Comparison of ENCODE assay signal across 13 cellular contexts in genomic region chr15:25783134-25783533, GRCh38.
DNase-seq lines count a peak whose midpoint lies in the region; ATAC-seq and TF ChIP-seq lines count a peak whose summit lies in the region.
"Had no signal": no experiment of that assay in that cellular context is flagged by ENCODE, and none has a peak within 500 bp of the region (broad histone marks: within the 10 kb centered on the region; RNA-seq: fewer than 3 reads in every experiment).

No MANE protein-coding gene starts in this region.

- H3K4me2 ChIP-seq in neuronal stem cell (ENCODE audit: insufficient read depth, low read length, poor library complexity, severe bottlenecking): no peak overlapping the region

- DNase-seq in CD4-positive, alpha-beta T cell: no peak
- DNase-seq in HFFc6 (no peak), chondrocyte (ENCODE audit: low spot score) (no peak), neuronal stem cell (ENCODE audit: low spot score) (no peak), NCI-H1105 (lab: John Stamatoyannopoulos, UW) (no peak)
- DNase-seq: NCI-H1694, NCI-H345, NCI-H69 had no signal

- no peak overlapping the region for H3K18ac ChIP-seq in neuronal stem cell (ENCODE audit: low read length)

- ATAC-seq in CD4-positive, alpha-beta T cell (ENCODE audit: poor library complexity): no peak
- ATAC-seq in HG03039 (IDR thresholded peaks at IDR 0.05; ENCODE audit: unreplicated experiment) (no peak), HG02981 (IDR thresholded peaks at IDR 0.05; ENCODE audit: unreplicated experiment) (no peak)

- H3K27me3 Mint-ChIP-seq in CD4-positive, alpha-beta T cell: no peaks in the 10 kb centered on the region
- H3K27me3 Mint-ChIP-seq in HFFc6 (ENCODE audit: insufficient read depth) (no peaks in the 10 kb centered on the region), chondrocyte (ENCODE audit: low read depth) (no peaks in the 10 kb centered on the region)
- H3K27me3 Mint-ChIP-seq: CD8-positive, alpha-beta memory T cell had no signal

- H3K27ac ChIP-seq in CD4-positive, alpha-beta T cell (ENCODE audit: low read depth, low read length): no peak overlapping the region
- H3K27ac ChIP-seq in neuronal stem cell (replicated peaks; ENCODE audit: low read length): no peak overlapping the region
- H3K27ac ChIP-seq: RWPE1, SJCRH30 had no signal

- intact Hi-C loops in CD4-positive, alpha-beta T cell (cut with DNase I, micrococcal nuclease): loop anchor here (2.0 to 10.0 kb wide), 3 partner anchors 78 to 152 kb away; partner anchors contain the start of gene ATP10A (in 1 of the 2)

- no peaks in the 10 kb centered on the region for H3K79me1 ChIP-seq in neuronal stem cell (ENCODE audit: low read depth, low read length)

- no peak overlapping the region for H2BK5ac ChIP-seq in neuronal stem cell (ENCODE audit: low read length)

- no peak overlapping the region for H3K4me3 ChIP-seq in neuronal stem cell (ENCODE audit: low read length in 2 of 2)
- H3K4me3 ChIP-seq: SJCRH30 had no signal

- no peak overlapping the region for H3K4ac ChIP-seq in neuronal stem cell (ENCODE audit: low read length)

- POLR2A ChIA-PET in CD4-positive, alpha-beta T cell (lab: Charles Lee): interaction anchor here (0.6 to 1.8 kb wide), 4 partner anchors 13 to 150 kb away, joined by 3 to 22 read pairs (median 4); partner anchors contain the start of gene ATP10A

- H2BK15ac ChIP-seq in neuronal stem cell (ENCODE audit: low read length): no peak overlapping the region

- H3K36me3 Mint-ChIP-seq in CD4-positive, alpha-beta T cell (ENCODE audit: low read depth): peaks cover 22% of the 10 kb centered on the region
- H3K36me3 Mint-ChIP-seq in HFFc6 (ENCODE audit: low read depth): peaks cover 16% of the 10 kb centered on the region
- peaks cover 22% of the 10 kb centered on the region for H3K36me3 Mint-ChIP-seq in chondrocyte (ENCODE audit: low read depth)

- peak overlapping the region; percentile 47 for H3K27ac Mint-ChIP-seq in CD4-positive, alpha-beta T cell
- H3K27ac Mint-ChIP-seq in HFFc6: peak overlapping the region; percentile 99
- H3K27ac Mint-ChIP-seq in chondrocyte (ENCODE audit: unreplicated experiment): peak overlapping the region; percentile 98
- H3K27ac Mint-ChIP-seq: CD8-positive, alpha-beta memory T cell had no signal

- CTCF ChIA-PET in CD4-positive, alpha-beta T cell (lab: Charles Lee): interaction anchor here (0.7 to 2.4 kb wide), 6 partner anchors 8 to 151 kb away, joined by 3 to 11 read pairs (median 3); no protein-coding TSS in a partner anchor

- no peak for TF ChIP-seq CTCF in CD4-positive, alpha-beta T cell (IDR thresholded peaks at IDR 0.05)
- no peak for TF ChIP-seq CTCF in HFFc6 (IDR thresholded peaks at IDR 0.05)
- no peak for TF ChIP-seq CTCF in chondrocyte (IDR thresholded peaks at IDR 0.05)

- H3K4me3 Mint-ChIP-seq in CD4-positive, alpha-beta T cell: no peak overlapping the region
- H3K4me3 Mint-ChIP-seq in HFFc6 (peak overlapping the region; percentile 81; the same call in 1 of the 2 replicates), chondrocyte (ENCODE audit: unreplicated experiment) (no peak overlapping the region)
- H3K4me3 Mint-ChIP-seq: CD8-positive, alpha-beta memory T cell had no signal

- no peaks in the 10 kb centered on the region for H3K9me3 ChIP-seq in CD4-positive, alpha-beta T cell (ENCODE audit: control insufficient read depth, low read length)
- no peaks in the 10 kb centered on the region for H3K9me3 ChIP-seq in neuronal stem cell (replicated peaks in 1 of 2; ENCODE audit: control insufficient read depth in 2 of 2, insufficient read depth in 1 of 2, low read depth in 1 of 2, low read length in 2 of 2)
- H3K9me3 ChIP-seq: SJCRH30 had no signal

- no peak overlapping the region for H4K91ac ChIP-seq in neuronal stem cell (ENCODE audit: low read depth, low read length, poor library complexity)

- no peaks in the 10 kb centered on the region for H3K27me3 ChIP-seq in CD4-positive, alpha-beta T cell (ENCODE audit: control insufficient read depth, insufficient read depth, low read length)
- no peaks in the 10 kb centered on the region for H3K27me3 ChIP-seq in neuronal stem cell (ENCODE audit: control insufficient read depth in 3 of 3, insufficient read depth in 3 of 3, low read depth in 1 of 3, low read length in 3 of 3)
- H3K27me3 ChIP-seq: SJCRH30 had no signal

- no peak overlapping the region for H3K9ac ChIP-seq in neuronal stem cell (ENCODE audit: low read depth, low read length, poor library complexity)

- no CpG with 5 or more reads among the region's 3 CpGs for WGBS in neuronal stem cell (ENCODE audit: extremely low coverage in 2 of 2, insufficient read length in 2 of 2, insufficient replicate concordance in 1 of 2), 2 donors

- H4K8ac ChIP-seq in neuronal stem cell (ENCODE audit: low read depth, low read length): no peak overlapping the region

- no peak overlapping the region for H2AK5ac ChIP-seq in neuronal stem cell (ENCODE audit: low read depth, low read length)

- H2BK12ac ChIP-seq in neuronal stem cell (ENCODE audit: low read length): no peak overlapping the region

- no peak overlapping the region for H3K14ac ChIP-seq in neuronal stem cell (ENCODE audit: low read length)

- H3K23ac ChIP-seq in neuronal stem cell (ENCODE audit: low read depth, low read length, poor library complexity): no peak overlapping the region

- H3K4me1 Mint-ChIP-seq in CD4-positive, alpha-beta T cell (ENCODE audit: low read depth): peaks cover 37% of the 10 kb centered on the region
- peaks cover 64% of the 10 kb centered on the region for H3K4me1 Mint-ChIP-seq in HFFc6 (ENCODE audit: low read depth)
- H3K4me1 Mint-ChIP-seq in chondrocyte (ENCODE audit: low read depth): peaks cover 75% of the 10 kb centered on the region

- no peaks in the 10 kb centered on the region for H3K9me3 Mint-ChIP-seq in CD4-positive, alpha-beta T cell
- H3K9me3 Mint-ChIP-seq in HFFc6 (no peaks in the 10 kb centered on the region), chondrocyte (ENCODE audit: low read depth) (no peaks in the 10 kb centered on the region)

- peaks cover 0 to 2% of the 10 kb centered on the region in 2 donors for H3K4me1 ChIP-seq in neuronal stem cell (ENCODE audit: control insufficient read depth in 2 of 2, insufficient read depth in 1 of 2, low read depth in 1 of 2, low read length in 2 of 2)
- H3K4me1 ChIP-seq: SJCRH30 had no signal

- H2AFZ ChIP-seq in neuronal stem cell (ENCODE audit: low read length): peak overlapping the region; percentile 35

- H3K36me3 ChIP-seq in neuronal stem cell (replicated peaks in 1 of 2; ENCODE audit: control insufficient read depth in 2 of 2, insufficient read depth in 2 of 2, low read length in 2 of 2): no peaks in the 10 kb centered on the region
- H3K36me3 ChIP-seq: SJCRH30 had no signal

- no peak overlapping the region for H2BK120ac ChIP-seq in neuronal stem cell (ENCODE audit: low read depth, low read length)

Comparison
In these comparisons a context has a peak if more than half of its experiments do, and no peak if none do; other contexts are left out.
1. H3K27ac Mint-ChIP-seq: peak in every context shown above with its lines; median percentile 99 in HFFc6; 98 in chondrocyte; 47 in CD4-positive, alpha-beta T cell.